ENCODE assay signal across 8 cellular contexts in genomic region chr3:185362850-185363661, GRCh38. TPM values are rescaled to one million over a fixed set of nuclear protein-coding genes. Genes with fewer than 3 reads are reported as not detected.
DNase-seq lines count a peak whose midpoint lies in the region; ATAC-seq and TF ChIP-seq lines count a peak whose summit lies in the region.

MAP3K13 (plus strand) TSS chr3:185363136; CDS start chr3:185428582, 65,446 bp downstream.

- H3K4me1 ChIP-seq in lower lobe of right lung, result peaks cover 12% of the 10 kb centered on the region

- DNase-seq in AG10803 (ENCODE audit: low read depth), result peak; percentile 94
- peak; percentile 97 to 99 for DNase-seq in NCI-H2081 (lab: John Stamatoyannopoulos, UW)
- peak; percentile 87 for DNase-seq in lower lobe of right lung
- peak; percentile 1 to 22 (median 7) for DNase-seq in stimulated activated CD4-positive, alpha-beta T cell treated with anti-CD3 and anti-CD28 coated beads, TNF-alpha, amount 100 ng/mL, for 48 hours (ENCODE audit: low read depth in 3 of 3)

- TF ChIP-seq CTCF in AG10803 (conservative IDR thresholded peaks at IDR 0.05; ENCODE audit: low read length), result no peak
- TF ChIP-seq CTCF in VCaP (conservative IDR thresholded peaks at IDR 0.05), result no peak
- no peak for TF ChIP-seq CTCF in lower lobe of right lung (IDR thresholded peaks at IDR 0.05)

- H3K4me3 ChIP-seq in AG10803 (ENCODE audit: low read length) (peak within 1 kb of the TSS; percentile 65), lower lobe of right lung (peak within 1 kb of the TSS; percentile 62)

- H3K36me3 ChIP-seq in lower lobe of right lung, result no peaks in the 10 kb centered on the region

- intact Hi-C loops in lower lobe of right lung (cut with DNase I), result no loop called here

- no peaks in the 10 kb centered on the region for H3K9me3 ChIP-seq in lower lobe of right lung

- peak; percentile 83 for ATAC-seq in GM18858 (IDR thresholded peaks at IDR 0.05; ENCODE audit: unreplicated experiment)
- peak; percentile 98 for ATAC-seq in HG03045 (IDR thresholded peaks at IDR 0.05; ENCODE audit: unreplicated experiment)
- ATAC-seq in lower lobe of right lung, result peak; percentile 97 to 98

- H3K27ac ChIP-seq in VCaP, result peak within 1 kb of the TSS; percentile 74
- H3K27ac ChIP-seq in lower lobe of right lung, result peak within 1 kb of the TSS; percentile 78

- no peaks in the 10 kb centered on the region for H3K27me3 ChIP-seq in lower lobe of right lung (ENCODE audit: low read depth)

- in situ Hi-C loops in endometrial microvascular endothelial cells (cut with HindIII; ENCODE audit: inconsistent ontology term, low pct_unique_long_range_greater_than_20kb, low sequenced_read_pairs), result no loop called here

RNA-seq across cellular contexts. Expression of gene MAP3K13, which starts in this region (rescaled TPM):
- total RNA-seq in endometrial microvascular endothelial cells (ENCODE audit: inconsistent ontology term) (14.5 TPM), lower lobe of right lung (35.4 TPM)

Comparison
In these comparisons a context has a peak if more than half of its experiments do, and no peak if none do; other contexts are left out.
1. Peak in every context shown above with its lines: DNase-seq, ATAC-seq, H3K4me3 ChIP-seq and H3K27ac ChIP-seq.
2. DNase-seq: peak in every context shown above with its lines; median percentile 98 in NCI-H2081; 94 in AG10803; 87 in lower lobe of right lung; 7 in stimulated activated CD4-positive, alpha-beta T cell treated with anti-CD3 and anti-CD28 coated beads, TNF-alpha, amount 100 ng/mL, for 48 hours.